In genomic region chr9:37309136-37309535, GRCh38 we compare ENCODE assay signal across 8 cellular contexts.
DNase-seq lines count a peak whose midpoint lies in the region; ATAC-seq and TF ChIP-seq lines count a peak whose summit lies in the region.

No MANE protein-coding gene starts in this region.

- no peaks in the 10 kb centered on the region for H3K9me2 ChIP-seq in hepatocyte (replicated peaks; ENCODE audit: insufficient read depth)

- no peak overlapping the region for H2AFZ ChIP-seq in hepatocyte

- H3K4me2 ChIP-seq in hepatocyte: no peak overlapping the region

- no peak overlapping the region for H3K4me3 ChIP-seq in hepatocyte

- ATAC-seq in GM18519 (IDR thresholded peaks at IDR 0.05; ENCODE audit: low FRiP score, unreplicated experiment) (peak; percentile 58), HG02798 (IDR thresholded peaks at IDR 0.05; ENCODE audit: poor library complexity, unreplicated experiment) (no peak), HG02973 (IDR thresholded peaks at IDR 0.05; ENCODE audit: unreplicated experiment) (no peak)

- H3K27ac ChIP-seq in hepatocyte: no peak overlapping the region

- DNase-seq in AG20443 (ENCODE audit: low spot score) (peak; percentile 14), RPMI7951 (ENCODE audit: low read depth) (peak; percentile 9), hepatocyte (ENCODE audit: low spot score) (peak; percentile 11), Ammon's horn (ENCODE audit: low spot score) (no peak), NCI-H526 treated with DMSO at 0.1 percent for 48 hours (lab: John Stamatoyannopoulos, UW) (no peak)

- no peaks in the 10 kb centered on the region for H3K79me2 ChIP-seq in hepatocyte

- H3K27me3 ChIP-seq in hepatocyte: no peaks in the 10 kb centered on the region

- H3K9me3 ChIP-seq in hepatocyte (ENCODE audit: low read depth): no peaks in the 10 kb centered on the region

- no peaks in the 10 kb centered on the region for H4K20me1 ChIP-seq in hepatocyte (ENCODE audit: insufficient read depth, poor library complexity, severe bottlenecking)

- TF ChIP-seq CTCF in hepatocyte (IDR thresholded peaks at IDR 0.05; ENCODE audit: poor library complexity): peak; percentile 11

- no peaks in the 10 kb centered on the region for H3K4me1 ChIP-seq in hepatocyte (ENCODE audit: insufficient read depth)

- no peaks in the 10 kb centered on the region for H3K36me3 ChIP-seq in hepatocyte (replicated peaks; ENCODE audit: insufficient read depth, low read depth)

- 84% methylated on average over 3 of the region's 3 CpGs for WGBS in hepatocyte (ENCODE audit: low lambda C conversion rate, missing lambda C conversion rate)

Comparison
In these comparisons a context has a peak if more than half of its experiments do, and no peak if none do; other contexts are left out.
1. DNase-seq: peak in AG20443 (single experiment), RPMI7951 (single experiment) and hepatocyte (single experiment); none in Ammon's horn (single experiment) and NCI-H526 treated with DMSO at 0.1 percent for 48 hours (single experiment).